ENCODE assay signal across 8 cellular contexts in genomic region chr3:122680381-122681293, GRCh38.
DNase-seq lines count a peak whose midpoint lies in the region; ATAC-seq and TF ChIP-seq lines count a peak whose summit lies in the region.

TSS of gene PARP14 (plus strand) at chr3:122680839. CDS start at chr3:122680884, 45 bp downstream.

- TF ChIP-seq CTCF in 22Rv1 (IDR thresholded peaks at IDR 0.05): peak; percentile 7; the same call in 1 of the 2 replicates
- TF ChIP-seq CTCF in nephron progenitor cell (IDR thresholded peaks at IDR 0.05): no peak

- H3K27ac Mint-ChIP-seq in nephron progenitor cell: no peak within 1 kb of the TSS

- ATAC-seq in GM18502 (IDR thresholded peaks at IDR 0.05; ENCODE audit: poor library complexity, unreplicated experiment): peak; percentile 53
- ATAC-seq in HG03432 (IDR thresholded peaks at IDR 0.05; ENCODE audit: unreplicated experiment): peak; percentile 53

- no peaks in the 10 kb centered on the region for H3K27me3 ChIP-seq in stomach smooth muscle (ENCODE audit: control insufficient read depth in 1 of 2, insufficient read depth in 2 of 2, low read length in 2 of 2)

- peak within 1 kb of the TSS; percentile 84 for H3K4me3 Mint-ChIP-seq in nephron progenitor cell

- peak within 1 kb of the TSS; percentile 61 for H3K27ac ChIP-seq in 22Rv1
- H3K27ac ChIP-seq in stomach smooth muscle (ENCODE audit: low read length): peak within 1 kb of the TSS; percentile 94

- no peaks in the 10 kb centered on the region for H3K36me3 Mint-ChIP-seq in nephron progenitor cell (ENCODE audit: low read depth)

- H3K4me1 ChIP-seq in stomach smooth muscle (ENCODE audit: control insufficient read depth, insufficient read depth, low read length): peaks cover 31% of the 10 kb centered on the region

- H3K4me1 Mint-ChIP-seq in nephron progenitor cell: peaks cover 23% of the 10 kb centered on the region

- no peaks in the 10 kb centered on the region for H3K9me3 ChIP-seq in stomach smooth muscle (ENCODE audit: control insufficient read depth in 2 of 2, low read length in 2 of 2)

- peak within 1 kb of the TSS; percentile 75 to 92 for H3K9ac ChIP-seq in stomach smooth muscle (ENCODE audit: low read length in 2 of 2)

- H3K9me3 Mint-ChIP-seq in nephron progenitor cell: no peaks in the 10 kb centered on the region

- H3K4me3 ChIP-seq in stomach smooth muscle (ENCODE audit: low read length in 2 of 2): peak within 1 kb of the TSS; percentile 79 to 90

- H3K36me3 ChIP-seq in stomach smooth muscle (ENCODE audit: control insufficient read depth in 2 of 2, insufficient read depth in 2 of 2, low read length in 2 of 2): peaks cover 0 to 2% of the 10 kb centered on the region in 2 donors

- H3K27me3 Mint-ChIP-seq in nephron progenitor cell (ENCODE audit: low read depth, poor library complexity): peaks cover 60% of the 10 kb centered on the region

- DNase-seq in RPMI8226 (peak; percentile 84), activated gamma-delta T cell (lab: John Stamatoyannopoulos, UW) (peak; percentile 44), fibroblast of the conjunctiva (ENCODE audit: low read depth) (peak; percentile 35), nephron progenitor cell (peak; percentile 50)

Comparison
In these comparisons a context has a peak if more than half of its experiments do, and no peak if none do; other contexts are left out.
1. Peak in every context shown above with its lines: DNase-seq, ATAC-seq, H3K4me3 ChIP-seq and H3K27ac ChIP-seq.